In genomic region chr3:143247007-143247563, GRCh38 we compare ENCODE assay signal across 2 cellular contexts.
TF ChIP-seq lines count a peak whose summit lies in the region.

No MANE protein-coding gene starts in this region.

TF ChIP-seq in GM23338, 12 proteins besides CTCF, POLR2A, EP300 and RAD21:
- TF ChIP-seq ZNF462 (CRISPR knock-in tag; IDR thresholded peaks at IDR 0.05) (no peak), ZNF331 (CRISPR knock-in tag; IDR thresholded peaks at IDR 0.05; ENCODE audit: low read depth) (no peak), REST (IDR thresholded peaks at IDR 0.05; ENCODE audit: unreplicated experiment) (no peak), NANOG (IDR thresholded peaks at IDR 0.05; ENCODE audit: borderline replicate concordance) (no peak), POLR2AphosphoS5 (IDR thresholded peaks at IDR 0.05; ENCODE audit: low read depth) (no peak)

TF ChIP-seq in K562, 482 proteins besides CTCF, POLR2A, EP300 and RAD21 (continued from another document):
- no peak for TF ChIP-seq TFAP4 (CRISPR knock-in tag; IDR thresholded peaks at IDR 0.05; ENCODE audit: borderline replicate concordance)
- TF ChIP-seq ZNF717 (CRISPR knock-in tag; IDR thresholded peaks at IDR 0.05) = no peak
- no peak for TF ChIP-seq PHF20 (IDR thresholded peaks at IDR 0.05; ENCODE audit: partially characterized antibody)
- TF ChIP-seq TGIF2 (CRISPR knock-in tag; IDR thresholded peaks at IDR 0.05) = no peak
- no peak for TF ChIP-seq SMAD2 (IDR thresholded peaks at IDR 0.05; ENCODE audit: low read depth, low read length)
- TF ChIP-seq BRD4 (IDR thresholded peaks at IDR 0.05) = no peak
- no peak for TF ChIP-seq ELF4 (CRISPR knock-in tag; IDR thresholded peaks at IDR 0.05)
